In genomic region chr19:17389957-17390664, GRCh38 we compare ENCODE assay signal across 8 cellular contexts. TPM values are rescaled to one million over a fixed set of nuclear protein-coding genes. Genes with fewer than 3 reads are reported as not detected.
DNase-seq lines count a peak whose midpoint lies in the region; ATAC-seq and TF ChIP-seq lines count a peak whose summit lies in the region.

No MANE protein-coding gene starts in this region.

- H3K27me3 ChIP-seq in SU-DHL-6 (ENCODE audit: low read length) (no peaks in the 10 kb centered on the region), prostate gland (replicated peaks; ENCODE audit: insufficient read depth) (no peaks in the 10 kb centered on the region)

- no peaks in the 10 kb centered on the region for H3K9me3 ChIP-seq in SU-DHL-6 (ENCODE audit: insufficient read depth, low read length)
- no peaks in the 10 kb centered on the region for H3K9me3 ChIP-seq in prostate gland

- H3K4me2 ChIP-seq in SU-DHL-6 (ENCODE audit: low read depth, low read length, poor library complexity, severe bottlenecking) = peak overlapping the region; percentile 65

- H3K27ac ChIP-seq in SU-DHL-6 (ENCODE audit: low read depth, low read length) = no peak overlapping the region
- no peak overlapping the region for H3K27ac ChIP-seq in prostate gland

- peak; percentile 9 for TF ChIP-seq CTCF in GM12864 (IDR thresholded peaks at IDR 0.05; ENCODE audit: low read depth, low read length, missing control alignments)
- TF ChIP-seq CTCF in SU-DHL-6 (IDR thresholded peaks at IDR 0.05; ENCODE audit: insufficient read depth, low read length, poor library complexity, severe bottlenecking) = no peak
- TF ChIP-seq CTCF in prostate gland (IDR thresholded peaks at IDR 0.05) = no peak

- H3K36me3 ChIP-seq in SU-DHL-6 (ENCODE audit: low read length) (no peaks in the 10 kb centered on the region), prostate gland (no peaks in the 10 kb centered on the region)

- H3K4me3 ChIP-seq in GM12864 (ENCODE audit: low read depth, low read length) = peak overlapping the region; percentile 39
- peak overlapping the region; percentile 50 for H3K4me3 ChIP-seq in SU-DHL-6 (ENCODE audit: insufficient read depth, low read length, poor library complexity, severe bottlenecking)
- H3K4me3 ChIP-seq in prostate gland = peak overlapping the region; percentile 28 to 29

- no peaks in the 10 kb centered on the region for H3K9me2 ChIP-seq in SU-DHL-6 (replicated peaks; ENCODE audit: insufficient read depth, low read length)

- H2AFZ ChIP-seq in SU-DHL-6 (ENCODE audit: low read depth, low read length, severe bottlenecking) = peak overlapping the region; percentile 27

- WGBS in prostate gland = 16% methylated on average over 14 of the region's 37 CpGs

- ATAC-seq in esophagus mucosa = peak; percentile 13
- no peak for ATAC-seq in GM21576 (IDR thresholded peaks at IDR 0.05; ENCODE audit: unreplicated experiment)
- no peak for ATAC-seq in HG03135 (IDR thresholded peaks at IDR 0.05; ENCODE audit: unreplicated experiment)

- 0 out of 2 replicates have a peak, but pooled peaks cover 3% of the 10 kb centered on the region for H3F3A ChIP-seq in SU-DHL-6 (ENCODE audit: insufficient read depth)

- intact Hi-C loops in prostate gland (cut with DNase I) = loop anchor here (5.0 kb wide), 1 partner anchor 98 kb away; no protein-coding TSS in a partner anchor

- H3K4me1 ChIP-seq in prostate gland (replicated peaks) = peaks cover 3% of the 10 kb centered on the region

- H4K20me1 ChIP-seq in SU-DHL-6 (ENCODE audit: low read depth, low read length) = no peaks in the 10 kb centered on the region

- TF ChIP-seq POLR2A in prostate gland (IDR thresholded peaks at IDR 0.05) = no peak

- H3K9ac ChIP-seq in SU-DHL-6 (ENCODE audit: low read length) = peak overlapping the region; percentile 49

- no peaks in the 10 kb centered on the region for H3K79me2 ChIP-seq in SU-DHL-6 (ENCODE audit: insufficient read depth, low read length)

- DNase-seq in GM12864 (ENCODE audit: low read depth) (no peak), prostate gland (ENCODE audit: low spot score) (no peak), RKO (ENCODE audit: low spot score) (no peak), RPMI8226 (no peak)

RNA-seq across cellular contexts. Expression of gene CCDC194, which starts 3.9 kb away (rescaled TPM):
- not detected for total RNA-seq in esophagus mucosa
- not detected for total RNA-seq in prostate gland

RNA-seq across cellular contexts. Expression of gene PLVAP, which starts 13.0 kb away (rescaled TPM):
- total RNA-seq in esophagus mucosa (22.6 TPM), prostate gland (10 to 100 TPM; 33.5 to 35.4 TPM)

RNA-seq across cellular contexts. Expression of gene BST2, which starts 15.3 kb away (rescaled TPM):
- total RNA-seq in esophagus mucosa = 2.8 TPM
- total RNA-seq in prostate gland = 10 to 100 TPM; 32.7 to 75.3 TPM

RNA-seq across cellular contexts. Expression of gene MVB12A, which starts 29.7 kb away (rescaled TPM):
- total RNA-seq in esophagus mucosa (49.9 TPM), prostate gland (10 to 100 TPM; 71.2 to 75.7 TPM)

RNA-seq across cellular contexts. Expression of gene GTPBP3, which starts 52.8 kb away (rescaled TPM):
- total RNA-seq in esophagus mucosa = 11.7 TPM
- 10 to 100 TPM; 42.4 to 67.0 TPM for total RNA-seq in prostate gland
